30 cellular contexts compared by ENCODE assay signal in genomic region chr2:99623613-99624012, GRCh38.
"Had no signal": no experiment of that assay in that cellular context is flagged by ENCODE, and none has a peak within 500 bp of the region (broad histone marks: within the 10 kb centered on the region; RNA-seq: fewer than 3 reads in every experiment).

No MANE protein-coding gene starts in this region.

- H3K4me3 Mint-ChIP-seq: activated CD4-positive, alpha-beta memory T cell treated with anti-CD3 and anti-CD28 coated beads, Interleukin-2, amount 10 ng/mL, durations not matched to agents 7 days and 5 days; activated CD4-positive, alpha-beta T cell treated with anti-CD3 and anti-CD28 coated beads, Interleukin-2, amount 10 ng/mL, durations not matched to agents 7 days and 5 days; activated naive CD4-positive, alpha-beta T cell treated with anti-CD3 and anti-CD28 coated beads, Interleukin-2, amount 10 ng/mL, durations not matched to agents 7 days and 5 days; activated naive CD8-positive, alpha-beta T cell treated with anti-CD3 and anti-CD28 coated beads, Interleukin-2, amount 10 ng/mL, durations not matched to agents 7 days and 5 days; activated T-cell treated with anti-CD3 and anti-CD28 coated beads, Interleukin-2, amount 50 U/mL, for 24 hours; activated T-cell treated with anti-CD3 and anti-CD28 coated beads, Interleukin-2, amount 50 U/mL, for 72 hours; central memory CD8-positive, alpha-beta T cell; dendritic cell treated with granulocyte-macrophage colony-stimulating factor and Interleukin-4, amounts not matched to agents 40 ng/mL and 50 ng/mL, for 4 days; effector memory CD8-positive, alpha-beta T cell had no signal

- H3K9me3 ChIP-seq: esophagus muscularis mucosa, gastrocnemius medialis, heart left ventricle had no signal

- H3K4me1 ChIP-seq: foreskin keratinocyte, gastrocnemius medialis had no signal

- H3K27ac ChIP-seq: brain microvascular endothelial cell, coronary artery, esophagus muscularis mucosa, foreskin keratinocyte, gastrocnemius medialis had no signal

- ATAC-seq: activated naive CD4-positive, alpha-beta T cell treated with anti-CD3 and anti-CD28 coated beads, Interleukin-2, amount 50 U/mL, for 72 hours; activated T-cell treated with anti-CD3 and anti-CD28 coated beads, Interleukin-2, amount 50 U/mL, for 72 hours; effector memory CD8-positive, alpha-beta T cell; foreskin keratinocyte; gastrocnemius medialis had no signal

- H3K4me3 ChIP-seq: coronary artery, esophagus muscularis mucosa, gastrocnemius medialis, heart left ventricle had no signal

- H3K27me3 Mint-ChIP-seq: activated CD4-positive, alpha-beta memory T cell treated with anti-CD3 and anti-CD28 coated beads, Interleukin-2, amount 10 ng/mL, durations not matched to agents 7 days and 5 days; activated CD4-positive, alpha-beta T cell treated with anti-CD3 and anti-CD28 coated beads, Interleukin-2, amount 10 ng/mL, durations not matched to agents 7 days and 5 days; activated naive CD4-positive, alpha-beta T cell treated with anti-CD3 and anti-CD28 coated beads, Interleukin-2, amount 10 ng/mL, durations not matched to agents 7 days and 5 days; activated T-cell treated with anti-CD3 and anti-CD28 coated beads, Interleukin-2, amount 50 U/mL, for 24 hours; dendritic cell treated with granulocyte-macrophage colony-stimulating factor and Interleukin-4, amounts not matched to agents 40 ng/mL and 50 ng/mL, for 4 days had no signal

- H3K27me3 ChIP-seq: brain microvascular endothelial cell, esophagus muscularis mucosa, gastrocnemius medialis, heart left ventricle had no signal

- FAIRE-seq: astrocyte, bronchial epithelial cell had no signal

- H3K4me1 Mint-ChIP-seq: activated CD4-positive, alpha-beta memory T cell treated with anti-CD3 and anti-CD28 coated beads, Interleukin-2, amount 10 ng/mL, durations not matched to agents 7 days and 5 days; activated CD4-positive, alpha-beta T cell treated with anti-CD3 and anti-CD28 coated beads, Interleukin-2, amount 10 ng/mL, durations not matched to agents 7 days and 5 days; activated naive CD4-positive, alpha-beta T cell treated with anti-CD3 and anti-CD28 coated beads, Interleukin-2, amount 10 ng/mL, durations not matched to agents 7 days and 5 days; activated naive CD8-positive, alpha-beta T cell treated with anti-CD3 and anti-CD28 coated beads, Interleukin-2, amount 10 ng/mL, durations not matched to agents 7 days and 5 days; central memory CD8-positive, alpha-beta T cell had no signal

- H3K27ac Mint-ChIP-seq: activated CD4-positive, alpha-beta memory T cell treated with anti-CD3 and anti-CD28 coated beads, Interleukin-2, amount 10 ng/mL, durations not matched to agents 7 days and 5 days; activated CD4-positive, alpha-beta T cell treated with anti-CD3 and anti-CD28 coated beads, Interleukin-2, amount 10 ng/mL, durations not matched to agents 7 days and 5 days; activated naive CD4-positive, alpha-beta T cell treated with anti-CD3 and anti-CD28 coated beads, Interleukin-2, amount 10 ng/mL, durations not matched to agents 7 days and 5 days; activated naive CD8-positive, alpha-beta T cell treated with anti-CD3 and anti-CD28 coated beads, Interleukin-2, amount 10 ng/mL, durations not matched to agents 7 days and 5 days; activated T-cell treated with anti-CD3 and anti-CD28 coated beads, Interleukin-2, amount 50 U/mL, for 24 hours; activated T-cell treated with anti-CD3 and anti-CD28 coated beads, Interleukin-2, amount 50 U/mL, for 72 hours; dendritic cell treated with granulocyte-macrophage colony-stimulating factor and Interleukin-4, amounts not matched to agents 40 ng/mL and 50 ng/mL, for 4 days; effector memory CD8-positive, alpha-beta T cell had no signal

- DNase-seq: activated CD4-positive, alpha-beta memory T cell treated with anti-CD3 and anti-CD28 coated beads, Interleukin-2, amount 10 ng/mL, durations not matched to agents 7 days and 5 days; activated CD4-positive, alpha-beta T cell treated with anti-CD3 and anti-CD28 coated beads for 4 hours; activated CD4-positive, alpha-beta T cell treated with anti-CD3 and anti-CD28 coated beads, Interleukin-2, amount 10 ng/mL, durations not matched to agents 7 days and 5 days; activated CD4-positive, alpha-beta T cell treated with anti-CD3 and anti-CD28 coated beads, Interleukin-2, amount 50 U/mL, for 4 hours; activated CD4-positive, CD25-positive, alpha-beta regulatory T cell; activated CD4-positive, CD25-positive, alpha-beta regulatory T cell treated with anti-CD3 and anti-CD28 coated beads, Interleukin-2, amount 50 U/mL, for 72 hours; activated CD8-positive, alpha-beta memory T cell treated with anti-CD3 and anti-CD28 coated beads, Interleukin-2, amount 50 U/mL, for 48 hours; activated gamma-delta T cell; activated naive CD4-positive, alpha-beta T cell; activated naive CD4-positive, alpha-beta T cell treated with anti-CD3 and anti-CD28 coated beads, Interleukin-2, amount 10 ng/mL, durations not matched to agents 7 days and 5 days; activated naive CD8-positive, alpha-beta T cell treated with anti-CD3 and anti-CD28 coated beads, Interleukin-2, amount 10 ng/mL, durations not matched to agents 7 days and 5 days; activated T-cell treated with anti-CD3 and anti-CD28 coated beads for 4 hours; activated T-cell treated with anti-CD3 and anti-CD28 coated beads, Interleukin-2, amount 50 U/mL, for 24 hours; activated T-cell treated with anti-CD3 and anti-CD28 coated beads, Interleukin-2, amount 50 U/mL, for 72 hours; brain microvascular endothelial cell; effector CD4-positive, alpha-beta T cell; effector memory CD8-positive, alpha-beta T cell; erythroblast; foreskin keratinocyte; gastrocnemius medialis; glutamatergic neuron; heart left ventricle; T-helper 2 cell had no signal

- H3K36me3 ChIP-seq: brain microvascular endothelial cell, esophagus muscularis mucosa, gastrocnemius medialis, heart left ventricle had no signal

- H3K36me3 Mint-ChIP-seq: activated naive CD4-positive, alpha-beta T cell treated with anti-CD3 and anti-CD28 coated beads, Interleukin-2, amount 10 ng/mL, durations not matched to agents 7 days and 5 days; activated naive CD4-positive, alpha-beta T cell treated with anti-CD3 and anti-CD28 coated beads, Interleukin-2, amount 50 U/mL, for 72 hours; activated naive CD8-positive, alpha-beta T cell treated with anti-CD3 and anti-CD28 coated beads, Interleukin-2, amount 10 ng/mL, durations not matched to agents 7 days and 5 days had no signal

- H3K9me3 Mint-ChIP-seq: activated CD4-positive, alpha-beta memory T cell treated with anti-CD3 and anti-CD28 coated beads, Interleukin-2, amount 10 ng/mL, durations not matched to agents 7 days and 5 days; activated CD4-positive, alpha-beta T cell treated with anti-CD3 and anti-CD28 coated beads, Interleukin-2, amount 10 ng/mL, durations not matched to agents 7 days and 5 days; activated naive CD4-positive, alpha-beta T cell treated with anti-CD3 and anti-CD28 coated beads, Interleukin-2, amount 10 ng/mL, durations not matched to agents 7 days and 5 days; activated naive CD4-positive, alpha-beta T cell treated with anti-CD3 and anti-CD28 coated beads, Interleukin-2, amount 50 U/mL, for 72 hours; activated naive CD8-positive, alpha-beta T cell treated with anti-CD3 and anti-CD28 coated beads, Interleukin-2, amount 10 ng/mL, durations not matched to agents 7 days and 5 days; activated T-cell treated with anti-CD3 and anti-CD28 coated beads, Interleukin-2, amount 50 U/mL, for 24 hours; activated T-cell treated with anti-CD3 and anti-CD28 coated beads, Interleukin-2, amount 50 U/mL, for 72 hours; central memory CD8-positive, alpha-beta T cell; dendritic cell treated with granulocyte-macrophage colony-stimulating factor and Interleukin-4, amounts not matched to agents 40 ng/mL and 50 ng/mL, for 4 days; effector memory CD8-positive, alpha-beta T cell had no signal
